Comparison of ENCODE assay signal across 10 cellular contexts in genomic region chr9:136713555-136713949, GRCh38. TPM values are rescaled to one million over a fixed set of nuclear protein-coding genes. Genes with fewer than 3 reads are reported as not detected.
DNase-seq lines count a peak whose midpoint lies in the region; ATAC-seq and TF ChIP-seq lines count a peak whose summit lies in the region.
"Had no signal": no experiment of that assay in that cellular context is flagged by ENCODE, and none has a peak within 500 bp of the region (broad histone marks: within the 10 kb centered on the region; RNA-seq: fewer than 3 reads in every experiment).

No MANE protein-coding gene starts in this region.

- peaks cover 4% of the 10 kb centered on the region for H3K36me3 Mint-ChIP-seq in mesothelial cell of epicardium
- no peaks in the 10 kb centered on the region for H3K36me3 Mint-ChIP-seq in CD4-positive, alpha-beta T cell (ENCODE audit: low read depth)
- H3K36me3 Mint-ChIP-seq: natural killer cell had no signal

- TF ChIP-seq CTCF in A673 (conservative IDR thresholded peaks at IDR 0.05; ENCODE audit: low read depth, low read length): no peak
- no peak for TF ChIP-seq CTCF in LNCaP clone FGC (IDR thresholded peaks at IDR 0.05; ENCODE audit: control insufficient read depth, extremely low read depth, insufficient read depth)
- TF ChIP-seq CTCF in cardiac fibroblast (IDR thresholded peaks at IDR 0.05; ENCODE audit: low read depth, low read length): no peak
- no peak for TF ChIP-seq CTCF in mesothelial cell of epicardium (IDR thresholded peaks at IDR 0.05; ENCODE audit: unreplicated experiment)
- no peak for TF ChIP-seq CTCF in CD4-positive, alpha-beta T cell (IDR thresholded peaks at IDR 0.05)

- H3K9me3 Mint-ChIP-seq in mesothelial cell of epicardium: no peaks in the 10 kb centered on the region
- H3K9me3 Mint-ChIP-seq in CD4-positive, alpha-beta T cell: no peaks in the 10 kb centered on the region
- H3K9me3 Mint-ChIP-seq: effector memory CD8-positive, alpha-beta T cell; natural killer cell had no signal

- BruUV-seq in A673 (replicated peaks; lab: Mats Ljungman, UMichigan): no TSS peak

- peak overlapping the region; percentile 55 for H3K27ac ChIP-seq in A673 (ENCODE audit: low read depth, low read length, poor library complexity, severe bottlenecking)
- no peak overlapping the region for H3K27ac ChIP-seq in CD4-positive, alpha-beta T cell (ENCODE audit: low read depth, low read length)

- no peaks in the 10 kb centered on the region for H3K9me3 ChIP-seq in A673 (ENCODE audit: low read depth, low read length, poor library complexity, severe bottlenecking)
- no peaks in the 10 kb centered on the region for H3K9me3 ChIP-seq in CD4-positive, alpha-beta T cell (ENCODE audit: control insufficient read depth, low read length)

- ATAC-seq in GM21390 (IDR thresholded peaks at IDR 0.05; ENCODE audit: unreplicated experiment): no peak
- ATAC-seq in CD4-positive, alpha-beta T cell (ENCODE audit: poor library complexity): no peak
- ATAC-seq: effector memory CD8-positive, alpha-beta T cell; natural killer cell had no signal

- no peaks in the 10 kb centered on the region for H3K27me3 Mint-ChIP-seq in mesothelial cell of epicardium (ENCODE audit: low read depth)
- peaks cover 44% of the 10 kb centered on the region for H3K27me3 Mint-ChIP-seq in CD4-positive, alpha-beta T cell

- H3K27ac Mint-ChIP-seq in mesothelial cell of epicardium: no peak overlapping the region
- H3K27ac Mint-ChIP-seq in CD4-positive, alpha-beta T cell: no peak overlapping the region
- H3K27ac Mint-ChIP-seq: effector memory CD8-positive, alpha-beta T cell; natural killer cell had no signal

- peak overlapping the region; percentile 70 for H3K4me3 Mint-ChIP-seq in mesothelial cell of epicardium
- H3K4me3 Mint-ChIP-seq in CD4-positive, alpha-beta T cell: no peak overlapping the region
- H3K4me3 Mint-ChIP-seq: effector memory CD8-positive, alpha-beta T cell; natural killer cell had no signal

- no peaks in the 10 kb centered on the region for H3K36me3 ChIP-seq in A673 (ENCODE audit: insufficient read depth, low read length, poor library complexity, severe bottlenecking)

- CTCF ChIA-PET in A673 (lab: Charles Lee): interaction anchor here (1.0 kb wide), 1 partner anchor 42 kb away, joined by 3 read pairs; no protein-coding TSS in a partner anchor
- CTCF ChIA-PET in CD4-positive, alpha-beta T cell (lab: Charles Lee): interaction anchor here (1.6 kb wide), 1 partner anchor 14 kb away, joined by 7 read pairs; no protein-coding TSS in a partner anchor

- intact Hi-C loops in A673 (cut with micrococcal nuclease; ENCODE audit: unreplicated experiment): no loop called here
- intact Hi-C loops in CD4-positive, alpha-beta T cell (cut with DNase I, micrococcal nuclease): no loop called here

- H3K4me3 ChIP-seq in A673 (ENCODE audit: low read depth, low read length, poor library complexity, severe bottlenecking) (peak overlapping the region; percentile 84), LNCaP clone FGC (ENCODE audit: low read depth, low read length) (peak overlapping the region; percentile 79), cardiac fibroblast (replicated peaks in 1 of 2; ENCODE audit: low read depth in 2 of 2, low read length in 2 of 2) (peak overlapping the region; percentile 52 to 54)

- no peaks in the 10 kb centered on the region for H3K27me3 ChIP-seq in A673 (replicated peaks; ENCODE audit: insufficient read depth, low read depth, low read length, poor library complexity)
- H3K27me3 ChIP-seq in CD4-positive, alpha-beta T cell (ENCODE audit: control insufficient read depth, insufficient read depth, low read length): peaks cover 37% of the 10 kb centered on the region

- peaks cover 10% of the 10 kb centered on the region for H3K4me1 Mint-ChIP-seq in mesothelial cell of epicardium
- no peaks in the 10 kb centered on the region for H3K4me1 Mint-ChIP-seq in CD4-positive, alpha-beta T cell (ENCODE audit: low read depth)

- DNase-seq in A673 (ENCODE audit: low spot score) (peak; percentile 53), LNCaP clone FGC (ENCODE audit: low read depth) (no peak), cardiac fibroblast (ENCODE audit: low read depth in 2 of 2) (peak in 1 of 2 donors; percentile 43), mesothelial cell of epicardium (ENCODE audit: low spot score in 2 of 2, unreplicated experiment in 2 of 2) (no peak), kidney glomerular epithelial cell (lab: John Stamatoyannopoulos, UW) (no peak), C1 segment of cervical spinal cord (lab: John Stamatoyannopoulos, UW) (no peak)
- no peak for DNase-seq in CD4-positive, alpha-beta T cell
- DNase-seq: effector memory CD8-positive, alpha-beta T cell; natural killer cell had no signal

- peaks cover 16% of the 10 kb centered on the region for H3K4me1 ChIP-seq in A673 (ENCODE audit: insufficient read depth, low read length, poor library complexity, severe bottlenecking)

- POLR2A ChIA-PET in A673 (lab: Charles Lee; ENCODE audit: low non-redundant PET): no interaction called here
- POLR2A ChIA-PET in CD4-positive, alpha-beta T cell (lab: Charles Lee): interaction anchor here (0.6 to 2.1 kb wide), 3 partner anchors 9 to 806 kb away, joined by 3 to 12 read pairs (median 10); no protein-coding TSS in a partner anchor

RNA-seq across cellular contexts. Expression of gene DIPK1B, which starts 1.2 kb away (rescaled TPM):
- total RNA-seq in A673 (2021) (26.4 and 35.3 TPM in 2 replicates), mesothelial cell of epicardium (56.2 to 60.5 TPM (median 58.1 TPM) in 3 replicates)
- under 1 TPM in 1 of 2 experiments, not detected in 1; 0.11 TPM for total RNA-seq in CD4-positive, alpha-beta T cell

RNA-seq across cellular contexts. Expression of gene AGPAT2, which starts 26.3 kb away (rescaled TPM):
- 56.0 and 57.7 TPM in 2 replicates for total RNA-seq in A673 (2021)
- 32.8 to 36.1 TPM (median 34.9 TPM) in 3 replicates for total RNA-seq in mesothelial cell of epicardium
- total RNA-seq in CD4-positive, alpha-beta T cell: 1 to 10 TPM; 3.6 to 4.0 TPM

RNA-seq across cellular contexts. Expression of gene LCN10, which starts 29.2 kb away (rescaled TPM):
- 0.15 and 0.35 TPM in 2 replicates for total RNA-seq in A673 (2021)
- total RNA-seq in mesothelial cell of epicardium: 0.20 to 0.51 TPM (median 0.29 TPM) in 3 replicates
- total RNA-seq in CD4-positive, alpha-beta T cell: not detected
- total RNA-seq: natural killer cell had no signal

RNA-seq across cellular contexts. Expression of gene LCN6, which starts 34.8 kb away (rescaled TPM):
- not detected in 2 replicates for total RNA-seq in A673 (2021)
- not detected in 3 replicates for total RNA-seq in mesothelial cell of epicardium
- total RNA-seq in CD4-positive, alpha-beta T cell: not detected
- total RNA-seq: natural killer cell had no signal

RNA-seq across cellular contexts. Expression of gene LCN8, which starts 44.5 kb away (rescaled TPM):
- total RNA-seq in A673 (2021): not detected in 2 replicates
- not detected in 3 replicates for total RNA-seq in mesothelial cell of epicardium
- total RNA-seq in CD4-positive, alpha-beta T cell: not detected
- total RNA-seq: natural killer cell had no signal

Comparison
In these comparisons a context has a peak if more than half of its experiments do, and no peak if none do; other contexts are left out.
1. RNA of gene DIPK1B, which starts 1.2 kb away (total RNA-seq): 56.2 to 60.5 TPM in mesothelial cell of epicardium and 26.4 to 35.3 TPM in A673; 0.11 TPM in CD4-positive, alpha-beta T cell; every median in the first group is over 10 times any median in the second.
2. Peak in every context shown above with its lines, with median percentiles within 50 percentile points of each other: H3K4me3 ChIP-seq.